21 cellular contexts compared by ENCODE assay signal in genomic region chr13:74221752-74222151, GRCh38.
"Had no signal": no experiment of that assay in that cellular context is flagged by ENCODE, and none has a peak within 500 bp of the region (broad histone marks: within the 10 kb centered on the region; RNA-seq: fewer than 3 reads in every experiment).

No MANE protein-coding gene starts in this region.

- H3K9me3 ChIP-seq: SJSA1 had no signal

- H3K27ac ChIP-seq: SJSA1, SK-N-MC had no signal

- FAIRE-seq: RCC 7860 had no signal

- DNase-seq: KBM-7, MV-4-11, NCI-H1048, NCI-H1105, NCI-H1417, NCI-H1436 treated with DMSO at 0.1 percent for 48 hours, NCI-H1694, NCI-H187 treated with DMSO at 0.1 percent for 48 hours, NCI-H2029 treated with DMSO at 0.1 percent for 48 hours, NCI-H2171 treated with DMSO at 0.1 percent for 48 hours, NCI-H446, NCI-H510A, NCI-H524 treated with DMSO at 0.1 percent for 48 hours, NCI-H69, NCI-H774, Right ventricle myocardium superior, RPMI8226, SIG-M5 had no signal

- H3K4me3 ChIP-seq: SJSA1, SK-N-MC had no signal

- H3K27me3 ChIP-seq: SJSA1 had no signal

- H3K36me3 ChIP-seq: SJSA1 had no signal
